In genomic region chr3:43105224-43105596, GRCh38 we compare ENCODE assay signal across 8 cellular contexts. TPM values are rescaled to one million over a fixed set of nuclear protein-coding genes. Genes with fewer than 3 reads are reported as not detected.
DNase-seq lines count a peak whose midpoint lies in the region; ATAC-seq and TF ChIP-seq lines count a peak whose summit lies in the region.

No MANE protein-coding gene starts in this region.

- CTCF ChIA-PET in activated CD8-positive, alpha-beta T cell treated with anti-CD3 and anti-CD28 coated beads for 36 hours (lab: Charles Lee) = interaction anchor here (0.6 to 2.4 kb wide), 3 partner anchors 17 to 1657 kb away, joined by 3 to 13 read pairs (median 3); no protein-coding TSS in a partner anchor

- DNase-seq in HAP-1 (ENCODE audit: low spot score in 2 of 2) (no peak), fibroblast of villous mesenchyme (ENCODE audit: low read depth) (no peak), GM13977 (ENCODE audit: low spot score) (no peak), medulla oblongata (ENCODE audit: extremely low spot score) (no peak)
- DNase-seq in activated CD8-positive, alpha-beta T cell treated with anti-CD3 and anti-CD28 coated beads for 36 hours = peak; percentile 47

- H3K36me3 ChIP-seq in HAP-1 (replicated peaks) (no peaks in the 10 kb centered on the region), rectal smooth muscle tissue (ENCODE audit: control insufficient read depth, insufficient read depth, low read length) (no peaks in the 10 kb centered on the region)

- no peaks in the 10 kb centered on the region for H3K9me3 ChIP-seq in HAP-1

- no peaks in the 10 kb centered on the region for H3K27me3 Mint-ChIP-seq in activated CD8-positive, alpha-beta T cell treated with anti-CD3 and anti-CD28 coated beads for 36 hours

- peak overlapping the region; percentile 66 for H3K4me3 ChIP-seq in HAP-1
- H3K4me3 ChIP-seq in fibroblast of villous mesenchyme (ENCODE audit: low read depth, low read length) = peak overlapping the region; percentile 67
- H3K4me3 ChIP-seq in rectal smooth muscle tissue (ENCODE audit: low read length) = peak overlapping the region; percentile 58

- H3K36me3 Mint-ChIP-seq in activated CD8-positive, alpha-beta T cell treated with anti-CD3 and anti-CD28 coated beads for 36 hours (ENCODE audit: low read depth) = no peaks in the 10 kb centered on the region

- H3K4me1 ChIP-seq in HAP-1 (peaks cover 6% of the 10 kb centered on the region), rectal smooth muscle tissue (ENCODE audit: control insufficient read depth, insufficient read depth, low read length) (peaks cover 5% of the 10 kb centered on the region)

- in situ Hi-C loops in HAP-1 (cut with MboI; ENCODE audit: low sequenced_read_pairs) (no loop called here), GM13977 (cut with MboI; ENCODE audit: low pct_unique_long_range_greater_than_20kb, low sequenced_read_pairs, unreplicated experiment) (no loop called here)

- peak overlapping the region; percentile 74 for H3K4me3 Mint-ChIP-seq in activated CD8-positive, alpha-beta T cell treated with anti-CD3 and anti-CD28 coated beads for 36 hours

- H3K27ac ChIP-seq in rectal smooth muscle tissue (ENCODE audit: low read depth, low read length) = no peak overlapping the region

- peaks cover 23% of the 10 kb centered on the region for H3K4me1 Mint-ChIP-seq in activated CD8-positive, alpha-beta T cell treated with anti-CD3 and anti-CD28 coated beads for 36 hours (ENCODE audit: low read depth)

- POLR2A ChIA-PET in activated CD8-positive, alpha-beta T cell treated with anti-CD3 and anti-CD28 coated beads for 36 hours (lab: Charles Lee) = interaction anchor here (0.6 to 1.5 kb wide), 7 partner anchors 8 to 140 kb away, joined by 3 to 6 read pairs (median 3); no protein-coding TSS in a partner anchor

- H3K27me3 ChIP-seq in HAP-1 (ENCODE audit: low read depth) (no peaks in the 10 kb centered on the region), rectal smooth muscle tissue (ENCODE audit: control insufficient read depth, insufficient read depth, low read length) (no peaks in the 10 kb centered on the region)

- peak; percentile 19 for ATAC-seq in activated CD8-positive, alpha-beta T cell treated with anti-CD3 and anti-CD28 coated beads for 36 hours
- ATAC-seq in HG02588 (IDR thresholded peaks at IDR 0.05; ENCODE audit: unreplicated experiment) (no peak), HG03565 (IDR thresholded peaks at IDR 0.05; ENCODE audit: unreplicated experiment) (no peak)

- H3K9me3 Mint-ChIP-seq in activated CD8-positive, alpha-beta T cell treated with anti-CD3 and anti-CD28 coated beads for 36 hours = no peaks in the 10 kb centered on the region

- no peak overlapping the region for H3K27ac Mint-ChIP-seq in activated CD8-positive, alpha-beta T cell treated with anti-CD3 and anti-CD28 coated beads for 36 hours

- intact Hi-C loops in activated CD8-positive, alpha-beta T cell treated with anti-CD3 and anti-CD28 coated beads for 36 hours (cut with micrococcal nuclease) = no loop called here

- TF ChIP-seq CTCF in activated CD8-positive, alpha-beta T cell treated with anti-CD3 and anti-CD28 coated beads for 36 hours (IDR thresholded peaks at IDR 0.05) = no peak
- no peak for TF ChIP-seq CTCF in fibroblast of villous mesenchyme (IDR thresholded peaks at IDR 0.05; ENCODE audit: insufficient read depth, low read depth, low read length)
- no peak for TF ChIP-seq CTCF in GM13977 (IDR thresholded peaks at IDR 0.05; ENCODE audit: extremely low read depth, insufficient read depth, missing control alignments)

- peak overlapping the region; percentile 4 for H3K9ac ChIP-seq in rectal smooth muscle tissue (ENCODE audit: low read length)

RNA-seq across cellular contexts. Expression of gene POMGNT2, which starts 0.7 kb away (rescaled TPM):
- total RNA-seq in activated CD8-positive, alpha-beta T cell treated with anti-CD3 and anti-CD28 coated beads for 36 hours = 10 to 100 TPM; 11.9 to 12.0 TPM
- total RNA-seq in fibroblast of villous mesenchyme = 9.1 and 9.7 TPM in 2 replicates
